In the genomic region with DNA sequence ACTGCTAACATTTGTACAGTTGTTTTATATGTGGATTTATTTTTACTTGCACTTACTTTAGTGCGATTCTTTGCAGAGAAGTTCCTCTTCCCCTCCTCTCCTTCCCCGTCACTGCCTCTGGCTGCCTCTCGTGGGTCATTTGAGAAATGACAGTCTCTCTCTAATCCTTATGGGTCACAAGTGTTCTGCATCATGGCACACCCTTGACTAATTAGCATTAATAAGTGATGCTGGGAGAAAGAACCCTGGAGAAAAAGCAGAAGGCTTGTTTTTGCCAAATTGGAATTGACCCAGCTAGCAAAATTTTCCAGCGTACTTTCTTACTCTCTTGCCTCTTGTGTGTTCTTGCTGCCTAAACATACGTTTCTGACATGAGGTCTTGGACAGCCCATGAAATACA, we compare ENCODE assay signal across 8 cellular contexts.
A peak's percentile ranks its signal among the peaks of the same experiment; 100 is the strongest.
DNase-seq lines count a peak whose midpoint lies in the region; ATAC-seq and TF ChIP-seq lines count a peak whose summit lies in the region.

No MANE protein-coding gene starts in this region.

- H3K27me3 Mint-ChIP-seq in brain: peaks cover 4% of the 10 kb centered on the region
- H3K27me3 Mint-ChIP-seq in activated naive CD4-positive, alpha-beta T cell treated with anti-CD3 and anti-CD28 coated beads, Interleukin-2, amount 10 ng/mL, durations not matched to agents 7 days and 5 days: no peaks in the 10 kb centered on the region

- peak overlapping the region in 3 of 5 experiments; percentile 41 to 90 (median 66) for H3K27ac Mint-ChIP-seq in brain
- no peak overlapping the region for H3K27ac Mint-ChIP-seq in activated naive CD4-positive, alpha-beta T cell treated with anti-CD3 and anti-CD28 coated beads, Interleukin-2, amount 10 ng/mL, durations not matched to agents 7 days and 5 days

- no peaks in the 10 kb centered on the region for H3K36me3 Mint-ChIP-seq in brain
- no peaks in the 10 kb centered on the region for H3K36me3 Mint-ChIP-seq in activated naive CD4-positive, alpha-beta T cell treated with anti-CD3 and anti-CD28 coated beads, Interleukin-2, amount 10 ng/mL, durations not matched to agents 7 days and 5 days

- TF ChIP-seq CTCF in AG10803 (conservative IDR thresholded peaks at IDR 0.05; ENCODE audit: low read length) (peak; percentile 42), brain (conservative IDR thresholded peaks at IDR 0.05) (no peak), GM10266 (IDR thresholded peaks at IDR 0.05; ENCODE audit: control insufficient read depth, insufficient read depth, low read depth, missing control alignments) (no peak)

- peak overlapping the region in 3 of 5 experiments; percentile 36 to 64 (median 37) for H3K4me3 Mint-ChIP-seq in brain
- H3K4me3 Mint-ChIP-seq in activated naive CD4-positive, alpha-beta T cell treated with anti-CD3 and anti-CD28 coated beads, Interleukin-2, amount 10 ng/mL, durations not matched to agents 7 days and 5 days: no peak overlapping the region

- no peaks in the 10 kb centered on the region for H3K9me3 Mint-ChIP-seq in brain
- no peaks in the 10 kb centered on the region for H3K9me3 Mint-ChIP-seq in activated naive CD4-positive, alpha-beta T cell treated with anti-CD3 and anti-CD28 coated beads, Interleukin-2, amount 10 ng/mL, durations not matched to agents 7 days and 5 days

- CTCF ChIA-PET in activated naive CD4-positive, alpha-beta T cell treated with anti-CD3 and anti-CD28 coated beads, Interleukin-2, amount 10 ng/mL, durations not matched to agents 7 days and 5 days (lab: Charles Lee): interaction anchor here (0.6 to 1.1 kb wide), 2 partner anchors 289 to 874 kb away, joined by 3 read pairs; no protein-coding TSS in a partner anchor

- H3K4me1 Mint-ChIP-seq in brain: peaks cover 33% of the 10 kb centered on the region
- H3K4me1 Mint-ChIP-seq in activated naive CD4-positive, alpha-beta T cell treated with anti-CD3 and anti-CD28 coated beads, Interleukin-2, amount 10 ng/mL, durations not matched to agents 7 days and 5 days: peaks cover 17% of the 10 kb centered on the region

- no peak overlapping the region for H3K4me3 ChIP-seq in AG10803 (ENCODE audit: low read length)

- ATAC-seq in HG03159 (IDR thresholded peaks at IDR 0.05; ENCODE audit: unreplicated experiment): peak; percentile 31

- DNase-seq in AG10803 (ENCODE audit: low read depth): peak; percentile 17
- peak; percentile 72 for DNase-seq in medulla oblongata (ENCODE audit: extremely low spot score)
- DNase-seq in amniotic stem cell (lab: John Stamatoyannopoulos, UW): no peak
- DNase-seq in activated naive CD4-positive, alpha-beta T cell treated with anti-CD3 and anti-CD28 coated beads, Interleukin-2, amount 10 ng/mL, durations not matched to agents 7 days and 5 days: no peak
- DNase-seq in stimulated activated CD4-positive, alpha-beta T cell treated with anti-CD3 and anti-CD28 coated beads, Interleukin-2, amount 100 ng/mL, for 48 hours: no peak
- DNase-seq in GM10266 (ENCODE audit: extremely low spot score): no peak

Comparison
In these comparisons a context has a peak if more than half of its experiments do, and no peak if none do; other contexts are left out.
1. DNase-seq: peak in AG10803 (single experiment) and medulla oblongata (single experiment); none in amniotic stem cell (single experiment), activated naive CD4-positive, alpha-beta T cell treated with anti-CD3 and anti-CD28 coated beads, Interleukin-2, amount 10 ng/mL, durations not matched to agents 7 days and 5 days (single experiment), stimulated activated CD4-positive, alpha-beta T cell treated with anti-CD3 and anti-CD28 coated beads, Interleukin-2, amount 100 ng/mL, for 48 hours (0 of 2) and GM10266 (single experiment).